In the genomic region with DNA sequence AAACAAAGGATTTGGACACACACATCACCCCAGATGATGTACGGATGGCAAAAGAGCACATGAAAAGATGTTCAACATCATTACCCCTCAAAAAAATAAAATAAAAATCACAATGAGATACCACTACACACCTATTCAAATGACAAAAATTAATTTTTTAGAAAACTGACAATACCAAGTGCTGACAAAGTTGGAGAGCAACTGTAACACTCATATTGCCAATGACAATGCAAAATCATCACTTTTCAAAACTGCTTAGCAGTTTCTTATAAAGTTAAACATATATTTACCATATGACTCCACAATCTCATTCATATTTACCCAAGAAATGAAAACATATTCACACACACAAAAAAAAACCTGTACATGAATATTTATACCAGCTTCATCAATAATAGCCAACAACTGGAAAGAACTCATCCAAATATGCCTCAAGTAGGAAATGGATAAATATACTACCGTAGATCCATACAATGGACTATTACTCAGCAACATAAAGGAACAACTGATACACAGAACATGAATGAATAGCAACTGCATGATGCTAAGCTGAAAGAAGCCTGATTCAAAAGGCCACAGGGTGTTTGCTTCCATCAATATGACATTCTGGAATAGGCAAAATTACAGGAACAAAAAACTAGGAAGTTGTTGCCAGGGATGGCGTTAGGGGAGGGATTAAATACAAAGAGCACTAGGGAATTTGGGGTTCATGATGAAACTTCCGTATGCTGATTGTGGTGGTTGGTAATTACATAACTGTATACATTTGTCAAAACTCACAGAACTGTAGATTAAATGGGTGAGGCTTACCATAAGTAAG, we compare ENCODE assay signal across 10 cellular contexts. TPM values are rescaled to one million over a fixed set of nuclear protein-coding genes. Genes with fewer than 3 reads are reported as not detected.
A peak's percentile ranks its signal among the peaks of the same experiment; 100 is the strongest.
DNase-seq lines count a peak whose midpoint lies in the region; ATAC-seq and TF ChIP-seq lines count a peak whose summit lies in the region.
"Had no signal": no experiment of that assay in that cellular context is flagged by ENCODE, and none has a peak within 500 bp of the region (broad histone marks: within the 10 kb centered on the region; RNA-seq: fewer than 3 reads in every experiment).

No MANE protein-coding gene starts in this region.

- H3K4me3 Mint-ChIP-seq in activated T-cell treated with anti-CD3 and anti-CD28 coated beads, Interleukin-2, amount 50 U/mL, for 4 hours, result peak overlapping the region; percentile 81
- no peak overlapping the region for H3K4me3 Mint-ChIP-seq in dendritic cell treated with granulocyte-macrophage colony-stimulating factor and Interleukin-4, amounts not matched to agents 40 ng/mL and 50 ng/mL, for 4 days

- WGBS in smooth muscle cell (ENCODE audit: low lambda C conversion rate), result 97% methylated on average over 4 of the region's 4 CpGs

- TF ChIP-seq CTCF in PC-9 (conservative IDR thresholded peaks at IDR 0.05), result no peak
- TF ChIP-seq CTCF in smooth muscle cell (IDR thresholded peaks at IDR 0.05; ENCODE audit: borderline replicate concordance, insufficient read depth, poor library complexity, severe bottlenecking), result no peak

- H3K36me3 ChIP-seq in PC-9 (ENCODE audit: low read depth), result no peaks in the 10 kb centered on the region
- no peaks in the 10 kb centered on the region for H3K36me3 ChIP-seq in smooth muscle cell (ENCODE audit: low read depth)

- H3K36me3 Mint-ChIP-seq in activated T-cell treated with anti-CD3 and anti-CD28 coated beads, Interleukin-2, amount 50 U/mL, for 4 hours (ENCODE audit: insufficient read depth), result peaks cover 2% of the 10 kb centered on the region
- peaks cover 8% of the 10 kb centered on the region for H3K36me3 Mint-ChIP-seq in dendritic cell treated with granulocyte-macrophage colony-stimulating factor and Interleukin-4, amounts not matched to agents 40 ng/mL and 50 ng/mL, for 4 days (ENCODE audit: low read depth)

- peaks cover 13% of the 10 kb centered on the region; the same call in 1 of the 2 replicates for H3K79me2 ChIP-seq in PC-9 (ENCODE audit: low read depth)
- H3K79me2 ChIP-seq in smooth muscle cell (ENCODE audit: low read depth), result peaks cover 4% of the 10 kb centered on the region

- H3K27ac ChIP-seq in PC-9, result no peak overlapping the region
- H3K27ac ChIP-seq in smooth muscle cell (ENCODE audit: low read depth), result no peak overlapping the region

- CTCF ChIA-PET in PC-9 (lab: Charles Lee), result interaction anchor here (0.5 kb wide), 1 partner anchor 131 kb away, joined by 5 read pairs; no protein-coding TSS in a partner anchor

- H3K4me1 ChIP-seq in PC-9 (replicated peaks; ENCODE audit: insufficient read depth) (peaks cover 9% of the 10 kb centered on the region), smooth muscle cell (ENCODE audit: low read depth) (peaks cover 8% of the 10 kb centered on the region)

- peaks cover 45% of the 10 kb centered on the region for H3K4me1 Mint-ChIP-seq in activated T-cell treated with anti-CD3 and anti-CD28 coated beads, Interleukin-2, amount 50 U/mL, for 4 hours (ENCODE audit: low read depth)
- peaks cover 29% of the 10 kb centered on the region for H3K4me1 Mint-ChIP-seq in dendritic cell treated with granulocyte-macrophage colony-stimulating factor and Interleukin-4, amounts not matched to agents 40 ng/mL and 50 ng/mL, for 4 days (ENCODE audit: low read depth)

- DNase-seq in activated T-cell treated with anti-CD3 and anti-CD28 coated beads, Interleukin-2, amount 50 U/mL, for 4 hours, result no peak
- DNase-seq in activated T-cell treated with anti-CD3 and anti-CD28 coated beads, Interleukin-2, amount 50 U/mL, for 1 hour, result no peak
- no peak for DNase-seq in PC-9
- no peak for DNase-seq in smooth muscle cell (lab: John Stamatoyannopoulos, UW; ENCODE audit: unreplicated experiment)
- DNase-seq in stimulated activated CD4-positive, alpha-beta T cell treated with anti-CD3 and anti-CD28 coated beads, Interleukin-4, amount 100 ng/mL, for 4 hours, result no peak
- no peak for DNase-seq in stimulated activated CD4-positive, alpha-beta T cell treated with anti-CD3 and anti-CD28 coated beads, Interleukin-4, amount 100 ng/mL, for 24 hours
- DNase-seq in posterior cingulate gyrus, result no peak
- DNase-seq: stimulated activated CD4-positive, alpha-beta T cell treated with anti-CD3 and anti-CD28 coated beads, Interleukin-12 subunit alpha, Interleukin-12 subunit beta, amount 100 ng/mL, for 4 hours had no signal

- POLR2A ChIA-PET in PC-9 (lab: Charles Lee; ENCODE audit: unreplicated experiment), result no interaction called here

- H3K9me2 ChIP-seq in PC-9 (ENCODE audit: insufficient read depth), result no peaks in the 10 kb centered on the region

- peaks cover 1% of the 10 kb centered on the region for H3K27me3 Mint-ChIP-seq in activated T-cell treated with anti-CD3 and anti-CD28 coated beads, Interleukin-2, amount 50 U/mL, for 4 hours (ENCODE audit: low read depth)
- no peaks in the 10 kb centered on the region for H3K27me3 Mint-ChIP-seq in dendritic cell treated with granulocyte-macrophage colony-stimulating factor and Interleukin-4, amounts not matched to agents 40 ng/mL and 50 ng/mL, for 4 days

- no peaks in the 10 kb centered on the region for H3K9me3 ChIP-seq in PC-9 (ENCODE audit: insufficient read depth, low read depth)
- H3K9me3 ChIP-seq in smooth muscle cell (replicated peaks; ENCODE audit: low read depth), result no peaks in the 10 kb centered on the region

- H3K4me3 ChIP-seq in PC-9 (peak overlapping the region; percentile 98; the same call in 1 of the 2 replicates), smooth muscle cell (no peak overlapping the region)
- H3K4me3 ChIP-seq: lung had no signal

- no TSS peak for BruUV-seq in PC-9 (replicated peaks; lab: Mats Ljungman, UMichigan)

- H3K9ac ChIP-seq in smooth muscle cell (ENCODE audit: low read depth), result no peak overlapping the region

- H4K20me1 ChIP-seq in PC-9 (ENCODE audit: insufficient read depth), result no peaks in the 10 kb centered on the region
- H4K20me1 ChIP-seq in smooth muscle cell (ENCODE audit: low read depth), result no peaks in the 10 kb centered on the region

- H2AFZ ChIP-seq in PC-9 (peak overlapping the region; percentile 87; the same call in 1 of the 2 replicates), smooth muscle cell (ENCODE audit: low read depth) (peak overlapping the region; percentile 41)

- H3K9me3 Mint-ChIP-seq in activated T-cell treated with anti-CD3 and anti-CD28 coated beads, Interleukin-2, amount 50 U/mL, for 4 hours, result no peaks in the 10 kb centered on the region
- H3K9me3 Mint-ChIP-seq in dendritic cell treated with granulocyte-macrophage colony-stimulating factor and Interleukin-4, amounts not matched to agents 40 ng/mL and 50 ng/mL, for 4 days, result no peaks in the 10 kb centered on the region

- H3K27ac Mint-ChIP-seq in dendritic cell treated with granulocyte-macrophage colony-stimulating factor and Interleukin-4, amounts not matched to agents 40 ng/mL and 50 ng/mL, for 4 days, result peak overlapping the region; percentile 91

- H3K27me3 ChIP-seq in PC-9 (ENCODE audit: insufficient read depth, low read depth) (no peaks in the 10 kb centered on the region), smooth muscle cell (ENCODE audit: low read depth) (no peaks in the 10 kb centered on the region)

- no peak for ATAC-seq in activated T-cell treated with anti-CD3 and anti-CD28 coated beads, Interleukin-2, amount 50 U/mL, for 4 hours

- H3K4me2 ChIP-seq in PC-9 (peak overlapping the region; percentile 84), smooth muscle cell (no peak overlapping the region)

- intact Hi-C loops in PC-9 (cut with micrococcal nuclease; ENCODE audit: unreplicated experiment) (loop anchor here (5.0 to 10.0 kb wide), 6 partner anchors 93 to 1077 kb away; a partner anchor contains a TSS), posterior cingulate gyrus (cut with DNase I) (loop anchor here (5.0 to 10.0 kb wide), 3 partner anchors 151 to 493 kb away; a partner anchor contains a TSS)
- intact Hi-C loops in dendritic cell treated with granulocyte-macrophage colony-stimulating factor and Interleukin-4, amounts not matched to agents 40 ng/mL and 50 ng/mL, for 4 days (cut with micrococcal nuclease), result loop anchor here (10.0 kb wide), 1 partner anchor 253 kb away; a partner anchor contains a TSS

- H3F3A ChIP-seq in PC-9 (ENCODE audit: insufficient read depth, low read depth) (peaks cover 4% of the 10 kb centered on the region; the same call in 1 of the 2 replicates), smooth muscle cell (ENCODE audit: low read depth) (peaks cover 9% of the 10 kb centered on the region)

RNA-seq across cellular contexts. Expression of a gene that starts 1.3 kb away (rescaled TPM):
- total RNA-seq in activated T-cell treated with anti-CD3 and anti-CD28 coated beads, Interleukin-2, amount 50 U/mL, for 4 hours, result under 1 TPM; 0.22 to 0.69 (median 0.38) TPM
- total RNA-seq in PC-9 (2021), result 0.63 and 1.2 TPM in 2 replicates
- total RNA-seq in smooth muscle cell, result 0.13 and 2.8 TPM in 2 replicates
- polyA plus RNA-seq in smooth muscle cell, result 0.43 and 0.59 TPM in 2 replicates
